Comparison of ENCODE assay signal across 8 cellular contexts in the genomic region with DNA sequence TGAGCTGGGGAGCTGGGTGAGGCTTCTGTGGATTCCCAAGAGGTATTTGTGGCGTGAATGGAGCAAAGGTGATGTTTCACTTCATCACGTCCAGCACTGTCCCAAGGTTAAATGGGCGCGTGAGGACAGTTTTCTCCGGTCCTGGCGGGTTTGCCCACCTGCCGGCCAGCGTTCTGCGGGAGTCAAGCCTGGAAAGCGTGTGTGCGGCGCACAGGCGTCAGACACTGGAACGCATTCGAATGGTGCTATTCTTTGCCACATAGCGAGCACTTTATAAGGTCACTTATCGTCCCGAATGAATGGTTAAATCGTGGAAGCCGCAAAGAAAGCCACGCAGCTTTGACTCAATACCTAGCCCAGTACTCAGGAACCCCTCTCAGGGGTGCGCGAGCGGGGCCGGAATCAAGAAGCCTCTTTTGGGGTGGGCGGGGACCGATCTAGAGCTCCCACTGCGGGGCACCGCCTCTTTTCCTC.
DNase-seq lines count a peak whose midpoint lies in the region; TF ChIP-seq lines count a peak whose summit lies in the region.

No MANE protein-coding gene starts in this region.

- DNase-seq in HuH-7 (ENCODE audit: low spot score) (peak; percentile 21), nephron progenitor cell (no peak), NCI-H2227 treated with DMSO at 0.1 percent for 48 hours (lab: John Stamatoyannopoulos, UW) (no peak), NCI-H128 (lab: John Stamatoyannopoulos, UW; ENCODE audit: unreplicated experiment) (no peak), GM03348 (ENCODE audit: low spot score) (no peak), NCI-H524 treated with DMSO at 0.1 percent for 48 hours (lab: John Stamatoyannopoulos, UW) (no peak)

- H3K27me3 Mint-ChIP-seq in dendritic cell treated with granulocyte-macrophage colony-stimulating factor and Interleukin-4, amounts not matched to agents 40 ng/mL and 50 ng/mL, for 4 days = peaks cover 23% of the 10 kb centered on the region
- H3K27me3 Mint-ChIP-seq in nephron progenitor cell (ENCODE audit: low read depth, poor library complexity) = peaks cover 25% of the 10 kb centered on the region

- no peaks in the 10 kb centered on the region for H3K9me3 Mint-ChIP-seq in dendritic cell treated with granulocyte-macrophage colony-stimulating factor and Interleukin-4, amounts not matched to agents 40 ng/mL and 50 ng/mL, for 4 days
- H3K9me3 Mint-ChIP-seq in nephron progenitor cell = peaks cover 7% of the 10 kb centered on the region

- peak overlapping the region; percentile 93 for H3K27ac ChIP-seq in C4-2B

- peaks cover 39% of the 10 kb centered on the region for H3K36me3 Mint-ChIP-seq in dendritic cell treated with granulocyte-macrophage colony-stimulating factor and Interleukin-4, amounts not matched to agents 40 ng/mL and 50 ng/mL, for 4 days (ENCODE audit: low read depth)
- peaks cover 12% of the 10 kb centered on the region for H3K36me3 Mint-ChIP-seq in nephron progenitor cell (ENCODE audit: low read depth)

- intact Hi-C loops in dendritic cell treated with granulocyte-macrophage colony-stimulating factor and Interleukin-4, amounts not matched to agents 40 ng/mL and 50 ng/mL, for 4 days (cut with micrococcal nuclease) = no loop called here

- 0 out of 2 replicates have a peak, but pooled peaks have one; percentile 97 for TF ChIP-seq CTCF in C4-2B (conservative IDR thresholded peaks at IDR 0.05)
- TF ChIP-seq CTCF in nephron progenitor cell (IDR thresholded peaks at IDR 0.05) = peak; percentile 97

- peak overlapping the region; percentile 90 for H3K27ac Mint-ChIP-seq in dendritic cell treated with granulocyte-macrophage colony-stimulating factor and Interleukin-4, amounts not matched to agents 40 ng/mL and 50 ng/mL, for 4 days
- no peak overlapping the region for H3K27ac Mint-ChIP-seq in nephron progenitor cell

- peaks cover 30% of the 10 kb centered on the region for H3K4me1 Mint-ChIP-seq in dendritic cell treated with granulocyte-macrophage colony-stimulating factor and Interleukin-4, amounts not matched to agents 40 ng/mL and 50 ng/mL, for 4 days (ENCODE audit: low read depth)
- H3K4me1 Mint-ChIP-seq in nephron progenitor cell = peaks cover 25% of the 10 kb centered on the region

- peak overlapping the region; percentile 92 for H3K4me3 Mint-ChIP-seq in dendritic cell treated with granulocyte-macrophage colony-stimulating factor and Interleukin-4, amounts not matched to agents 40 ng/mL and 50 ng/mL, for 4 days
- peak overlapping the region; percentile 96 for H3K4me3 Mint-ChIP-seq in nephron progenitor cell
